ENCODE assay signal across 8 cellular contexts in the genomic region with DNA sequence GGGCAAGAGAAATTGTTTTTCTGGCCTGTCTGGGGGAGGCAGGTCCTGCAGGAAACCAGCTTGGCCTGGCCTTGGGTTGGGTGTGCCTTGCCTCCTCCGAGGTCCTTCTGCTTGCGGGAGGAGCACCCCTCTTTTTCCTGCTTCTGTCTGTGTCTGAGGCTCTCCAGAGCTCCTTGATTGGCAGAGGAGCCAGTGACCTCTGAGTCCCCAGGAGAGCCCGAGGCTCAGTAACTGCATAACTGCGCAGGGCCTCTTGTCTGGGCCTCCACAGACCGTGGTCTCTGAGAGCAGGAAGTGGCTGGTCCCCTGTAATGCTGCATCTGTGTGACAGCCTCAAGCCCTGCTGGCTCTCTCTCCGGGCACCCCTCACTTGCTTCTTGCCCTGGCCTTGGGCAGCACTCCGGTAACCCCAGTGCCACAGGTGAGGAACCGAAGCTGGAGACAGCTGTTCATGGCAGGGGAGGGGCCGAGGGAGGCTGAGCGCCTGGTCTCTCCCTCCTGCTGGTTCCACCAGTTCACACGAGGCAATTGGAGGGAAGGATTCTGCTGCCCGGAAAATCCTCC. TPM values are rescaled to one million over a fixed set of nuclear protein-coding genes. Genes with fewer than 3 reads are reported as not detected.
DNase-seq lines count a peak whose midpoint lies in the region; ATAC-seq and TF ChIP-seq lines count a peak whose summit lies in the region.

No MANE protein-coding gene starts in this region.

- H3K9me2 ChIP-seq in GM23248 (ENCODE audit: insufficient read depth): no peaks in the 10 kb centered on the region

- H3K27ac ChIP-seq in GM23248: peak overlapping the region; percentile 85
- H3K27ac ChIP-seq in SJSA1: no peak overlapping the region
- peak overlapping the region; percentile 89 to 99 (median 98) for H3K27ac ChIP-seq in esophagus squamous epithelium

- no peak for TF ChIP-seq CTCF in esophagus squamous epithelium (IDR thresholded peaks at IDR 0.05)
- no peak for TF ChIP-seq CTCF in retinal pigment epithelial cell (conservative IDR thresholded peaks at IDR 0.05; ENCODE audit: low read depth, low read length)

- WGBS in GM23248 (ENCODE audit: low coverage in 1 of 2, low lambda C conversion rate in 2 of 2, missing lambda C conversion rate in 2 of 2), 2 experiments: 31 to 37% methylated on average over 10 to 12 of the region's 12 CpGs
- WGBS in esophagus squamous epithelium, 2 donors: 10 to 31% methylated on average over 2 to 6 of the region's 12 CpGs

- H3K79me2 ChIP-seq in GM23248 (ENCODE audit: insufficient read depth): peaks cover 71% of the 10 kb centered on the region

- H3K27me3 ChIP-seq in GM23248 (replicated peaks; ENCODE audit: insufficient read depth) (no peaks in the 10 kb centered on the region), SJSA1 (replicated peaks) (no peaks in the 10 kb centered on the region), esophagus squamous epithelium (no peaks in the 10 kb centered on the region)

- no peaks in the 10 kb centered on the region for H4K20me1 ChIP-seq in GM23248 (ENCODE audit: insufficient read depth)

- peaks cover 31% of the 10 kb centered on the region for H3F3A ChIP-seq in GM23248 (ENCODE audit: insufficient read depth)

- peak overlapping the region; percentile 92 for H3K4me2 ChIP-seq in GM23248 (ENCODE audit: unreplicated experiment)

- H3K4me3 ChIP-seq in GM23248: peak overlapping the region; percentile 86
- H3K4me3 ChIP-seq in SJSA1: peak overlapping the region; percentile 65
- H3K4me3 ChIP-seq in esophagus squamous epithelium: peak overlapping the region; percentile 58 to 90 (median 78)
- H3K4me3 ChIP-seq in retinal pigment epithelial cell (ENCODE audit: low read length): peak overlapping the region; percentile 68

- H3K9me3 ChIP-seq in GM23248 (ENCODE audit: low read depth): no peaks in the 10 kb centered on the region
- H3K9me3 ChIP-seq in SJSA1 (replicated peaks): no peaks in the 10 kb centered on the region
- H3K9me3 ChIP-seq in esophagus squamous epithelium: no peaks in the 10 kb centered on the region

- no peak for DNase-seq in GM23248
- DNase-seq in SJSA1 (ENCODE audit: low read depth in 1 of 2, low spot score in 2 of 2): no peak
- DNase-seq in esophagus squamous epithelium (lab: John Stamatoyannopoulos, UW): no peak
- no peak for DNase-seq in retinal pigment epithelial cell (ENCODE audit: low read depth)
- no peak for DNase-seq in activated CD8-positive, alpha-beta memory T cell treated with anti-CD3 and anti-CD28 coated beads for 24 hours

- ATAC-seq in GM19351 (IDR thresholded peaks at IDR 0.05; ENCODE audit: unreplicated experiment) (no peak), HG02642 (IDR thresholded peaks at IDR 0.05; ENCODE audit: poor library complexity, unreplicated experiment) (no peak), GM18517 (IDR thresholded peaks at IDR 0.05; ENCODE audit: unreplicated experiment) (no peak)

- peak overlapping the region; percentile 83 for H3K9ac ChIP-seq in GM23248

- intact Hi-C loops in esophagus squamous epithelium (cut with DNase I): no loop called here

- H3K4me1 ChIP-seq in GM23248 (ENCODE audit: insufficient read depth) (peaks cover 31% of the 10 kb centered on the region), SJSA1 (replicated peaks) (peaks cover 33% of the 10 kb centered on the region), esophagus squamous epithelium (peaks cover 30 to 89% (median 39%) of the 10 kb centered on the region in 3 donors)

- H3K36me3 ChIP-seq in GM23248 (ENCODE audit: low read depth) (no peaks in the 10 kb centered on the region), SJSA1 (peaks cover 25% of the 10 kb centered on the region), esophagus squamous epithelium (peaks cover 0 to 16% (median 0%) of the 10 kb centered on the region in 3 donors)

- in situ Hi-C loops in GM23248 (cut with MboI): no loop called here

- no peak for TF ChIP-seq POLR2A in esophagus squamous epithelium (IDR thresholded peaks at IDR 0.05)

- H2AFZ ChIP-seq in GM23248: no peak overlapping the region

RNA-seq across cellular contexts. Expression of a gene that starts 1.6 kb away (rescaled TPM):
- total RNA-seq in GM23248 (2014; rRNA removed; shearing (Covaris generic)): 68.0 and 69.4 TPM in 2 replicates
- polyA plus RNA-seq in GM23248 (2016; fragmentation: Nextera tagmentation; extraction: Ambion mirVana): 5.4 and 5.7 TPM in 2 replicates
- total RNA-seq in SJSA1 (2014; rRNA removed; shearing (Covaris generic)): 44.4 and 46.1 TPM in 2 replicates
- 10 to 100 TPM; 29.4 to 69.6 (median 52.4) TPM for total RNA-seq in esophagus squamous epithelium

RNA-seq across cellular contexts. Expression of a gene that starts 31.1 kb away (rescaled TPM):
- total RNA-seq in GM23248 (2014; rRNA removed; shearing (Covaris generic)): not detected in 2 replicates
- polyA plus RNA-seq in GM23248 (2016; fragmentation: Nextera tagmentation; extraction: Ambion mirVana): not detected in 2 replicates
- not detected in 2 replicates for total RNA-seq in SJSA1 (2014; rRNA removed; shearing (Covaris generic))
- not detected for total RNA-seq in esophagus squamous epithelium

RNA-seq across cellular contexts. Expression of a gene that starts 37.7 kb away (rescaled TPM):
- total RNA-seq in GM23248 (2014; rRNA removed; shearing (Covaris generic)): 0.11 and 0.13 TPM in 2 replicates
- 0.20 TPM in 1 of 2 replicates, not detected in the other for polyA plus RNA-seq in GM23248 (2016; fragmentation: Nextera tagmentation; extraction: Ambion mirVana)
- total RNA-seq in SJSA1 (2014; rRNA removed; shearing (Covaris generic)): 0.37 TPM in 1 of 2 replicates, not detected in the other
- under 1 TPM in 3 of 4 donors, not detected in 1; 0.09 to 0.95 (median 0.59) TPM for total RNA-seq in esophagus squamous epithelium

RNA-seq across cellular contexts. Expression of a gene that starts 40.7 kb away (rescaled TPM):
- 35.0 and 43.5 TPM in 2 replicates for total RNA-seq in GM23248 (2014; rRNA removed; shearing (Covaris generic))
- polyA plus RNA-seq in GM23248 (2016; fragmentation: Nextera tagmentation; extraction: Ambion mirVana): 31.6 and 33.9 TPM in 2 replicates
- total RNA-seq in SJSA1 (2014; rRNA removed; shearing (Covaris generic)): 19.6 and 33.8 TPM in 2 replicates
- total RNA-seq in esophagus squamous epithelium: 10 to 100 TPM; 15.9 to 24.0 (median 20.4) TPM
